In genomic region chr6:162962093-162962492, GRCh38 we compare ENCODE assay signal across 19 cellular contexts.
"Had no signal": no experiment of that assay in that cellular context is flagged by ENCODE, and none has a peak within 500 bp of the region (broad histone marks: within the 10 kb centered on the region; RNA-seq: fewer than 3 reads in every experiment).

No MANE protein-coding gene starts in this region.

- H2AFZ ChIP-seq: parathyroid adenoma had no signal

- H3K4me2 ChIP-seq: smooth muscle cell had no signal

- H3K79me2 ChIP-seq: parathyroid adenoma had no signal

- H3K4me1 ChIP-seq: ascending aorta, esophagus muscularis mucosa, parathyroid adenoma, right lobe of liver, testis had no signal

- H3K9ac ChIP-seq: parathyroid adenoma had no signal

- ATAC-seq: activated CD8-positive, alpha-beta T cell treated with anti-CD3 and anti-CD28 coated beads for 36 hours; left lobe of liver; right lobe of liver had no signal

- H3K9me3 ChIP-seq: ascending aorta, esophagus muscularis mucosa, right lobe of liver, testis had no signal

- H3K27ac ChIP-seq: ascending aorta, esophagus muscularis mucosa, parathyroid adenoma, right lobe of liver, testis had no signal

- H3K27me3 ChIP-seq: ascending aorta, esophagus muscularis mucosa, right lobe of liver, testis had no signal

- DNase-seq: activated CD4-positive, alpha-beta T cell treated with anti-CD3 and anti-CD28 coated beads, Interleukin-2, amount 10 ng/mL, durations not matched to agents 24 days and 14 days; activated CD4-positive, CD25-positive, alpha-beta regulatory T cell; activated CD8-positive, alpha-beta T cell treated with anti-CD3 and anti-CD28 coated beads for 36 hours; activated naive CD4-positive, alpha-beta T cell treated with Interleukin-2 at 50 U/mL for 16 hours; activated T-cell treated with anti-CD3 and anti-CD28 coated beads, Interleukin-2, amount 50 U/mL, for 24 hours; effector CD8-positive, alpha-beta T cell; hippocampal formation; islet precursor cell; midbrain; right lobe of liver; stimulated activated CD4-positive, alpha-beta T cell treated with anti-CD3 and anti-CD28 coated beads, Interleukin-4, amount 100 ng/mL, for 24 hours; T-helper 9 cell; testis had no signal

- H3K36me3 ChIP-seq: ascending aorta, esophagus muscularis mucosa, right lobe of liver had no signal

- H3K4me3 ChIP-seq: ascending aorta, esophagus muscularis mucosa, lung, right lobe of liver, smooth muscle cell, testis had no signal
